25 cellular contexts compared by ENCODE assay signal in genomic region chr9:78003730-78004129, GRCh38.
"Had no signal": no experiment of that assay in that cellular context is flagged by ENCODE, and none has a peak within 500 bp of the region (broad histone marks: within the 10 kb centered on the region; RNA-seq: fewer than 3 reads in every experiment).

No MANE protein-coding gene starts in this region.

- DNase-seq: activated B cell treated with CpG ODN at 0.5 μM for 24 hours; activated CD4-positive, alpha-beta T cell treated with anti-CD3 and anti-CD28 coated beads for 1 hour; activated CD4-positive, alpha-beta T cell treated with anti-CD3 and anti-CD28 coated beads, Interleukin-2, amount 10 ng/mL, durations not matched to agents 24 days and 14 days; activated CD4-positive, alpha-beta T cell treated with anti-CD3 and anti-CD28 coated beads, Interleukin-2, amount 50 U/mL, for 48 hours; activated effector memory CD4-positive, alpha-beta T cell treated with anti-CD3 and anti-CD28 coated beads, Interleukin-2, amount 50 U/mL, for 16 hours; activated naive CD4-positive, alpha-beta T cell treated with Interleukin-2 at 50 U/mL for 16 hours; activated naive CD8-positive, alpha-beta T cell treated with anti-CD3 and anti-CD28 coated beads, Interleukin-2, amount 50 U/mL, for 24 hours; activated T-cell treated with anti-CD3 and anti-CD28 coated beads, Interleukin-2, amount 50 U/mL, for 4 hours; amniotic stem cell; NCI-H146; NCI-H2029; NCI-H2107; NCI-H2171 treated with DMSO at 0.1 percent for 48 hours; NCI-H345; NCI-H510A; NCI-H526 treated with DMSO at 0.1 percent for 48 hours; NK-92 treated with Interleukin-12 subunit alpha and Interleukin-12 subunit beta, amount 100 ng/mL, for 24 hours; RPMI8226; SJCRH30; SK-N-SH; T-helper 1 cell had no signal

- H3K4me2 ChIP-seq: SK-N-SH had no signal

- H3K27me3 Mint-ChIP-seq: activated CD4-positive, alpha-beta T cell treated with anti-CD3 and anti-CD28 coated beads, Interleukin-2, amount 10 ng/mL, durations not matched to agents 24 days and 14 days; activated naive CD8-positive, alpha-beta T cell treated with anti-CD3 and anti-CD28 coated beads, Interleukin-2, amount 50 U/mL, for 24 hours; brain had no signal

- H3K4me1 Mint-ChIP-seq: activated B cell treated with CpG ODN at 0.5 μM for 24 hours had no signal

- H3K27ac Mint-ChIP-seq: activated B cell treated with CpG ODN at 0.5 μM for 24 hours; activated CD4-positive, alpha-beta T cell treated with anti-CD3 and anti-CD28 coated beads, Interleukin-2, amount 10 ng/mL, durations not matched to agents 24 days and 14 days; activated naive CD4-positive, alpha-beta T cell treated with anti-CD3 and anti-CD28 coated beads, Interleukin-2, amount 50 U/mL, for 72 hours; activated naive CD8-positive, alpha-beta T cell treated with anti-CD3 and anti-CD28 coated beads, Interleukin-2, amount 50 U/mL, for 24 hours had no signal

- H3K4me3 Mint-ChIP-seq: activated B cell treated with CpG ODN at 0.5 μM for 24 hours; activated CD4-positive, alpha-beta T cell treated with anti-CD3 and anti-CD28 coated beads, Interleukin-2, amount 10 ng/mL, durations not matched to agents 24 days and 14 days; activated naive CD8-positive, alpha-beta T cell treated with anti-CD3 and anti-CD28 coated beads, Interleukin-2, amount 50 U/mL, for 24 hours; activated T-cell treated with anti-CD3 and anti-CD28 coated beads, Interleukin-2, amount 50 U/mL, for 4 hours; brain had no signal

- H3K4me1 ChIP-seq: SJCRH30 had no signal

- H3K9me3 ChIP-seq: SJCRH30, SK-N-SH had no signal

- ATAC-seq: activated naive CD4-positive, alpha-beta T cell treated with anti-CD3 and anti-CD28 coated beads, Interleukin-2, amount 50 U/mL, for 72 hours; activated naive CD8-positive, alpha-beta T cell treated with anti-CD3 and anti-CD28 coated beads, Interleukin-2, amount 50 U/mL, for 24 hours; activated T-cell treated with anti-CD3 and anti-CD28 coated beads, Interleukin-2, amount 50 U/mL, for 4 hours; Right ventricle myocardium inferior had no signal

- H3K27ac ChIP-seq: SJCRH30 had no signal

- H3K4me3 ChIP-seq: SJCRH30 had no signal

- H3K9ac ChIP-seq: SK-N-SH had no signal

- H3K27me3 ChIP-seq: SJCRH30 had no signal

- FAIRE-seq: astrocyte had no signal
